11 cellular contexts compared by ENCODE assay signal in genomic region chr5:151675225-151675955, GRCh38. TPM values are rescaled to one million over a fixed set of nuclear protein-coding genes. Genes with fewer than 3 reads are reported as not detected.
DNase-seq lines count a peak whose midpoint lies in the region; ATAC-seq and TF ChIP-seq lines count a peak whose summit lies in the region.
"Had no signal": no experiment of that assay in that cellular context is flagged by ENCODE, and none has a peak within 500 bp of the region (broad histone marks: within the 10 kb centered on the region; RNA-seq: fewer than 3 reads in every experiment).

No MANE protein-coding gene starts in this region.

- H3K4me1 Mint-ChIP-seq in Calu3 (ENCODE audit: low read depth, unreplicated experiment), result peaks cover 17% of the 10 kb centered on the region
- H3K4me1 Mint-ChIP-seq: memory B cell had no signal

- H3K4me3 Mint-ChIP-seq in Calu3 (ENCODE audit: low read depth, unreplicated experiment), result no peak overlapping the region
- H3K4me3 Mint-ChIP-seq: memory B cell had no signal

- H3K36me3 ChIP-seq in SK-N-MC (ENCODE audit: insufficient read depth, low read length) (peaks cover 56% of the 10 kb centered on the region), hepatocyte (replicated peaks; ENCODE audit: insufficient read depth, low read depth) (no peaks in the 10 kb centered on the region), subcutaneous abdominal adipose tissue (ENCODE audit: control insufficient read depth in 5 of 5, insufficient read depth in 5 of 5, low read length in 5 of 5) (peaks cover 10 to 77% (median 55%) of the 10 kb centered on the region in 5 donors)

- H3K9me3 ChIP-seq in SK-N-MC (ENCODE audit: low read depth, low read length) (no peaks in the 10 kb centered on the region), hepatocyte (ENCODE audit: low read depth) (no peaks in the 10 kb centered on the region), subcutaneous abdominal adipose tissue (ENCODE audit: control insufficient read depth in 5 of 5, low read length in 5 of 5) (no peaks in the 10 kb centered on the region)

- no peaks in the 10 kb centered on the region for H3K9me2 ChIP-seq in hepatocyte (replicated peaks; ENCODE audit: insufficient read depth)

- H3K27ac Mint-ChIP-seq in Calu3 (ENCODE audit: unreplicated experiment), result no peak overlapping the region
- H3K27ac Mint-ChIP-seq: memory B cell had no signal

- no peaks in the 10 kb centered on the region for H3K36me3 Mint-ChIP-seq in Calu3 (ENCODE audit: insufficient read depth, unreplicated experiment)
- H3K36me3 Mint-ChIP-seq: memory B cell had no signal

- CTCF ChIA-PET in Calu3 (lab: Charles Lee), result interaction anchor here (0.6 to 1.6 kb wide), 3 partner anchors 17 to 96 kb away, joined by 4 read pairs; no protein-coding TSS in a partner anchor

- ATAC-seq in GM21737 (IDR thresholded peaks at IDR 0.05; ENCODE audit: unreplicated experiment) (peak; percentile 56), HG03159 (IDR thresholded peaks at IDR 0.05; ENCODE audit: unreplicated experiment) (no peak)

- H3K4me3 ChIP-seq in SK-N-MC (no peak overlapping the region), hepatocyte (no peak overlapping the region), subcutaneous abdominal adipose tissue (ENCODE audit: low read depth in 1 of 5, low read length in 5 of 5) (peak overlapping the region in 1 of 5 donors; percentile 9)
- H3K4me3 ChIP-seq: PC-9 had no signal

- H4K20me1 ChIP-seq in hepatocyte (ENCODE audit: insufficient read depth, poor library complexity, severe bottlenecking), result peaks cover 44% of the 10 kb centered on the region

- no peak for TF ChIP-seq CTCF in hepatocyte (IDR thresholded peaks at IDR 0.05; ENCODE audit: poor library complexity)
- no peak for TF ChIP-seq CTCF in Calu3 (IDR thresholded peaks at IDR 0.05; ENCODE audit: unreplicated experiment)

- peak overlapping the region; percentile 52 for H3K4me2 ChIP-seq in hepatocyte
- H3K4me2 ChIP-seq: PC-9 had no signal

- no peak overlapping the region for H2AFZ ChIP-seq in hepatocyte
- H2AFZ ChIP-seq: PC-9 had no signal

- H3K4me1 ChIP-seq in hepatocyte (ENCODE audit: insufficient read depth) (peaks cover 50% of the 10 kb centered on the region), subcutaneous abdominal adipose tissue (ENCODE audit: control insufficient read depth in 5 of 5, insufficient read depth in 5 of 5, low read length in 5 of 5) (peaks cover 34 to 100% (median 99%) of the 10 kb centered on the region in 5 donors)

- no peak overlapping the region for H3K9ac ChIP-seq in SK-N-MC (ENCODE audit: insufficient read length)
- H3K9ac ChIP-seq in subcutaneous abdominal adipose tissue (ENCODE audit: low read length in 5 of 5), result peak overlapping the region in 4 of 5 donors; percentile 30 to 67 (median 50)

- H3K27me3 Mint-ChIP-seq in Calu3 (ENCODE audit: unreplicated experiment), result peaks cover 10% of the 10 kb centered on the region

- H3K79me2 ChIP-seq in hepatocyte, result peaks cover 39% of the 10 kb centered on the region

- DNase-seq in SK-N-MC (ENCODE audit: low read depth, low spot score) (no peak), hepatocyte (ENCODE audit: low spot score) (no peak), AG20443 (ENCODE audit: low spot score) (no peak), NCI-H2196 (lab: John Stamatoyannopoulos, UW; ENCODE audit: unreplicated experiment) (no peak), Calu3 (no peak)
- DNase-seq: activated effector memory CD4-positive, alpha-beta T cell treated with Interleukin-2 at 50 U/mL for 16 hours; PC-9 had no signal

- no peaks in the 10 kb centered on the region for H3K27me3 ChIP-seq in hepatocyte
- no peaks in the 10 kb centered on the region for H3K27me3 ChIP-seq in subcutaneous abdominal adipose tissue (ENCODE audit: control insufficient read depth in 5 of 5, insufficient read depth in 4 of 5, low read length in 5 of 5)

- 0 out of 2 replicates have a peak overlapping the region, but pooled peaks have one; percentile 42 for H3K27ac ChIP-seq in SK-N-MC
- H3K27ac ChIP-seq in hepatocyte, result peak overlapping the region; percentile 83
- peak overlapping the region; percentile 99 for H3K27ac ChIP-seq in subcutaneous abdominal adipose tissue (ENCODE audit: low read depth, low read length)
- H3K27ac ChIP-seq: PC-9 had no signal

- WGBS in hepatocyte (ENCODE audit: low lambda C conversion rate, missing lambda C conversion rate), result 50% methylated on average over 1 of the region's 1 CpG

- no peaks in the 10 kb centered on the region for H3K9me3 Mint-ChIP-seq in Calu3 (ENCODE audit: low read depth, unreplicated experiment)
- H3K9me3 Mint-ChIP-seq: memory B cell had no signal

- intact Hi-C loops in Calu3 (cut with micrococcal nuclease; ENCODE audit: unreplicated experiment), result no loop called here

- BruUV-seq in Calu3 (replicated peaks; lab: Mats Ljungman, UMichigan), result no TSS peak

RNA-seq across cellular contexts. Expression of gene SPARC, which starts 11.3 kb away (rescaled TPM):
- total RNA-seq in hepatocyte (4,086 and 4,089 TPM in 2 replicates), Calu3 (2022) (not detected in 2 replicates)
- polyA plus RNA-seq in hepatocyte, result 15,889 and 16,729 TPM in 2 replicates

Comparison
In these comparisons a context has a peak if more than half of its experiments do, and no peak if none do; other contexts are left out.
1. H3K27ac ChIP-seq: peak in every context shown above with its lines; median percentile 99 in subcutaneous abdominal adipose tissue; 83 in hepatocyte; 42 in SK-N-MC.
2. RNA of gene SPARC, which starts 11.3 kb away (total RNA-seq): 4,086 to 4,089 TPM in hepatocyte; not detected in Calu3; every median in the first group is over 1,000 times any median in the second.